In the genomic region with DNA sequence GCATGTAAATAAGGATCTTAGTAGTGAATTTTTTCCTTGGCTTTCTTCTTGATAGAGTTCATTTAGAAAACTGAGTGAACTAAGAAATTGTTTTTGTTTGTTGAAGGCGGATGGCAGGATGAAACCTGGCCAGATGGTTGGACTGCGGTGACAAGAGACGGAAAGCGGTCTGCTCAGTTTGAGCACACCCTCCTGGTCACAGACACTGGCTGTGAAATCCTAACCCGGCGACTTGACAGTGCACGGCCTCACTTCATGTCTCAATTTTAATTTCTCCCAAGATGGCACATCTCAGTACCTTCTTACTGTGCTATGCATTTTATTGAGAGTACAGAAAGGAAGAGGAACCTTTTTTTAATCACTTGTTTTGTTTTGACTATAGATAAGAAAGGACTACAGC, we compare ENCODE assay signal across 1 cellular context.
TF ChIP-seq lines count a peak whose summit lies in the region.

No MANE protein-coding gene starts in this region.

TF ChIP-seq in SK-N-SH, 30 proteins besides CTCF, POLR2A, EP300 and RAD21 (continued from another document):
- TF ChIP-seq, protein P1, sequence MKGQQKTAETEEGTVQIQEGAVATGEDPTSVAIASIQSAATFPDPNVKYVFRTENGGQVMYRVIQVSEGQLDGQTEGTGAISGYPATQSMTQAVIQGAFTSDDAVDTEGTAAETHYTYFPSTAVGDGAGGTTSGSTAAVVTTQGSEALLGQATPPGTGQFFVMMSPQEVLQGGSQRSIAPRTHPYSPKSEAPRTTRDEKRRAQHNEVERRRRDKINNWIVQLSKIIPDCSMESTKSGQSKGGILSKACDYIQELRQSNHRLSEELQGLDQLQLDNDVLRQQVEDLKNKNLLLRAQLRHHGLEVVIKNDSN (IDR thresholded peaks at IDR 0.05; ENCODE audit: borderline replicate concordance, low read depth), result no peak
- TF ChIP-seq EZH2phosphoT487 (IDR thresholded peaks at IDR 0.05; ENCODE audit: borderline replicate concordance, low read depth) (no peak), FOXJ3 (CRISPR knock-in tag; IDR thresholded peaks at IDR 0.05) (no peak)
